Comparison of ENCODE assay signal across 8 cellular contexts in the genomic region with DNA sequence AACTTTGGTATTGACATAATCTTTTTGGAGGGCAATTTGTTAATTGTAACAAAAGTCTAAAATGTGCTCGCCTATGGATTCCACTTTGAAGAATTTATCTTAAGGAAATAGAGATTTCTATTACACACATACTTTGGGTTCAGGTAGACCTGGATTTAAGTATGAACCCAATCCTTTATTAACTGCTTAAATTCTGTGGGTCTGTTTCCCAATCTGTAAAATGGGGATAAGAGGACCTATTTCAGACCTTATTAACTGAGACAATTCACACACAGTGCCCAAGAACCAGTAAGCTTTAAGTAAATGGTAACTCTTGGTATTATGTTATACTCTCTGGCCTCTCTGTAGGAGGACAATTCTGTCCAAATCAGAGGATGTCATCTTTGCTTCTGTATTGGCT. TPM values are rescaled to one million over a fixed set of nuclear protein-coding genes. Genes with fewer than 3 reads are reported as not detected.
DNase-seq lines count a peak whose midpoint lies in the region; ATAC-seq and TF ChIP-seq lines count a peak whose summit lies in the region.

No MANE protein-coding gene starts in this region.

- no peak for TF ChIP-seq POLR2A in suprapubic skin (IDR thresholded peaks at IDR 0.05)

- intact Hi-C loops in left lung (cut with DNase I), result no loop called here

- peaks cover 25% of the 10 kb centered on the region for H3K4me1 Mint-ChIP-seq in T-helper 2 cell treated with Interferon-gamma antibody and Interleukin-4, amounts not matched to agents 5 μg/mL and 100 μg/mL, for 36 hours (ENCODE audit: low read depth)
- H3K4me1 Mint-ChIP-seq in activated naive CD8-positive, alpha-beta T cell treated with anti-CD3 and anti-CD28 coated beads, Interleukin-2, amount 50 U/mL, for 24 hours, result peaks cover 33% of the 10 kb centered on the region

- no peak for ATAC-seq in activated naive CD8-positive, alpha-beta T cell treated with anti-CD3 and anti-CD28 coated beads, Interleukin-2, amount 50 U/mL, for 24 hours
- no peak for ATAC-seq in left lung

- H3K27me3 Mint-ChIP-seq in T-helper 2 cell treated with Interferon-gamma antibody and Interleukin-4, amounts not matched to agents 5 μg/mL and 100 μg/mL, for 36 hours (ENCODE audit: low read depth), result peaks cover 7% of the 10 kb centered on the region
- no peaks in the 10 kb centered on the region for H3K27me3 Mint-ChIP-seq in activated naive CD8-positive, alpha-beta T cell treated with anti-CD3 and anti-CD28 coated beads, Interleukin-2, amount 50 U/mL, for 24 hours

- H3K4me3 ChIP-seq in left lung (peak overlapping the region; percentile 92 to 94), suprapubic skin (peak overlapping the region; percentile 87)

- no peaks in the 10 kb centered on the region for H3K27me3 ChIP-seq in left lung
- H3K27me3 ChIP-seq in suprapubic skin, result no peaks in the 10 kb centered on the region

- H3K9me3 Mint-ChIP-seq in T-helper 2 cell treated with Interferon-gamma antibody and Interleukin-4, amounts not matched to agents 5 μg/mL and 100 μg/mL, for 36 hours, result peaks cover 7% of the 10 kb centered on the region
- H3K9me3 Mint-ChIP-seq in activated naive CD8-positive, alpha-beta T cell treated with anti-CD3 and anti-CD28 coated beads, Interleukin-2, amount 50 U/mL, for 24 hours, result peaks cover 4% of the 10 kb centered on the region

- peaks cover 10 to 23% of the 10 kb centered on the region in 2 donors for H3K4me1 ChIP-seq in left lung
- H3K4me1 ChIP-seq in suprapubic skin, result peaks cover 35% of the 10 kb centered on the region

- peak overlapping the region; percentile 97 for H3K4me3 Mint-ChIP-seq in T-helper 2 cell treated with Interferon-gamma antibody and Interleukin-4, amounts not matched to agents 5 μg/mL and 100 μg/mL, for 36 hours
- H3K4me3 Mint-ChIP-seq in activated naive CD8-positive, alpha-beta T cell treated with anti-CD3 and anti-CD28 coated beads, Interleukin-2, amount 50 U/mL, for 24 hours, result peak overlapping the region; percentile 97

- no peaks in the 10 kb centered on the region for H3K9me3 ChIP-seq in left lung
- no peaks in the 10 kb centered on the region for H3K9me3 ChIP-seq in suprapubic skin

- H3K36me3 Mint-ChIP-seq in T-helper 2 cell treated with Interferon-gamma antibody and Interleukin-4, amounts not matched to agents 5 μg/mL and 100 μg/mL, for 36 hours (ENCODE audit: low read depth), result peaks cover 36% of the 10 kb centered on the region
- H3K36me3 Mint-ChIP-seq in activated naive CD8-positive, alpha-beta T cell treated with anti-CD3 and anti-CD28 coated beads, Interleukin-2, amount 50 U/mL, for 24 hours (ENCODE audit: low read depth), result peaks cover 25% of the 10 kb centered on the region

- TF ChIP-seq EP300 in suprapubic skin (IDR thresholded peaks at IDR 0.05), result no peak

- no peak for DNase-seq in T-helper 2 cell treated with Interferon-gamma antibody and Interleukin-4, amounts not matched to agents 5 μg/mL and 100 μg/mL, for 36 hours (ENCODE audit: low spot score)
- DNase-seq in T-helper 2 cell (no peak), left lung (no peak), suprapubic skin (ENCODE audit: low spot score in 2 of 2) (no peak), AML-193 (lab: John Stamatoyannopoulos, UW) (no peak)
- no peak for DNase-seq in activated naive CD8-positive, alpha-beta T cell treated with anti-CD3 and anti-CD28 coated beads, Interleukin-2, amount 50 U/mL, for 24 hours
- no peak for DNase-seq in effector CD8-positive, alpha-beta T cell (lab: John Stamatoyannopoulos, UW)
- DNase-seq in stimulated activated CD4-positive, alpha-beta T cell treated with anti-CD3 and anti-CD28 coated beads, Interleukin-4, amount 100 ng/mL, for 4 hours, result no peak

- H3K27ac ChIP-seq in left lung (peak overlapping the region; percentile 86 to 88), suprapubic skin (peak overlapping the region; percentile 82)

- H3K36me3 ChIP-seq in left lung, result peaks cover 0 to 22% of the 10 kb centered on the region in 2 donors
- H3K36me3 ChIP-seq in suprapubic skin, result peaks cover 18% of the 10 kb centered on the region

- no peak for TF ChIP-seq CTCF in left lung (IDR thresholded peaks at IDR 0.05)
- TF ChIP-seq CTCF in suprapubic skin (IDR thresholded peaks at IDR 0.05), result no peak

- H3K27ac Mint-ChIP-seq in T-helper 2 cell treated with Interferon-gamma antibody and Interleukin-4, amounts not matched to agents 5 μg/mL and 100 μg/mL, for 36 hours, result peak overlapping the region; percentile 96
- peak overlapping the region; percentile 86 for H3K27ac Mint-ChIP-seq in activated naive CD8-positive, alpha-beta T cell treated with anti-CD3 and anti-CD28 coated beads, Interleukin-2, amount 50 U/mL, for 24 hours

- WGBS in suprapubic skin, result 98% methylated on average over 1 of the region's 1 CpG

RNA-seq across cellular contexts. Expression of a gene that starts 0.8 kb away (rescaled TPM):
- 10 to 100 TPM; 38.7 to 44.4 TPM for total RNA-seq in left lung
- total RNA-seq in suprapubic skin, result 10 to 100 TPM; 28.9 to 46.2 (median 33.8) TPM

RNA-seq across cellular contexts. Expression of a gene that starts 46.5 kb away (rescaled TPM):
- total RNA-seq in left lung (1 to 10 TPM; 3.4 to 4.6 TPM), suprapubic skin (10 to 100 TPM in 1 of 4 donors, 1 to 10 TPM in 3; 3.5 to 10.5 (median 7.9) TPM)

RNA-seq across cellular contexts. Expression of a gene that starts 49.4 kb away (rescaled TPM):
- total RNA-seq in left lung (10 to 100 TPM; 24.7 to 25.9 TPM), suprapubic skin (10 to 100 TPM in 3 of 4 donors, 1 to 10 TPM in 1; 8.6 to 27.0 (median 14.1) TPM)
